In the genomic region with DNA sequence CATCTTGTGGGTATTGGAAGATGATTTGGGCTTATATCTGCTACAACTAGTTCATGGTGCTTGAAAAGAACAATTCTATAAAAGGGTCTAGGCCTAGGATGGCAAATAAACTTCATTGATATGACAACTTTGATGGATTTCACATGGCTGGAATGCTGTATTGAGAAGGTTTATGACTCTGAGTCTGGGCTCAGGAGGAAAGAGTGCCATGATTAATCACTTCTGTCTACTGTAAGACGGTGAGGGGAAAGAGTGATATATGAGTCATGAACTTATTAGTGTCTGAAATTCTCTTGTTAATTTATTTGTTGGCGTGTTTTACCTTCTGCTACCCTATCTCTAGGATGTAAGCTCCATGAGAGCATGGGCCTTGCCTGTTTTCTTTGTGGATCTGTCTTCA, we compare ENCODE assay signal across 36 cellular contexts. TPM values are rescaled to one million over a fixed set of nuclear protein-coding genes. Genes with fewer than 3 reads are reported as not detected.
"Had no signal": no experiment of that assay in that cellular context is flagged by ENCODE, and none has a peak within 500 bp of the region (broad histone marks: within the 10 kb centered on the region; RNA-seq: fewer than 3 reads in every experiment).

No MANE protein-coding gene starts in this region.

- H3K4me3 ChIP-seq: cardiac muscle cell, PC-9 had no signal

- H3K4me3 Mint-ChIP-seq: activated CD4-positive, alpha-beta memory T cell treated with anti-CD3 and anti-CD28 coated beads, Interleukin-2, amount 10 ng/mL, durations not matched to agents 7 days and 5 days; activated CD8-positive, alpha-beta memory T cell treated with anti-CD3 and anti-CD28 coated beads, Interleukin-2, amount 10 ng/mL, durations not matched to agents 7 days and 5 days; activated naive CD4-positive, alpha-beta T cell treated with anti-CD3 and anti-CD28 coated beads, Interleukin-2, amount 10 ng/mL, durations not matched to agents 7 days and 5 days; activated naive CD8-positive, alpha-beta T cell; activated naive CD8-positive, alpha-beta T cell treated with anti-CD3 and anti-CD28 coated beads, Interleukin-2, amount 50 U/mL, for 24 hours; central memory CD8-positive, alpha-beta T cell had no signal

- H3K9me3 Mint-ChIP-seq: activated CD4-positive, alpha-beta memory T cell treated with anti-CD3 and anti-CD28 coated beads, Interleukin-2, amount 10 ng/mL, durations not matched to agents 7 days and 5 days; activated naive CD4-positive, alpha-beta T cell treated with anti-CD3 and anti-CD28 coated beads, Interleukin-2, amount 10 ng/mL, durations not matched to agents 7 days and 5 days; activated naive CD8-positive, alpha-beta T cell treated with anti-CD3 and anti-CD28 coated beads, Interleukin-2, amount 50 U/mL, for 24 hours; central memory CD8-positive, alpha-beta T cell had no signal

- H2AFZ ChIP-seq: PC-9 had no signal

- H3K36me3 Mint-ChIP-seq: activated CD8-positive, alpha-beta memory T cell treated with anti-CD3 and anti-CD28 coated beads, Interleukin-2, amount 10 ng/mL, durations not matched to agents 7 days and 5 days; activated naive CD4-positive, alpha-beta T cell treated with anti-CD3 and anti-CD28 coated beads, Interleukin-2, amount 10 ng/mL, durations not matched to agents 7 days and 5 days; activated naive CD8-positive, alpha-beta T cell had no signal

- H3K36me3 ChIP-seq: brain microvascular endothelial cell, cardiac muscle cell, WERI-Rb-1 had no signal

- FAIRE-seq: RCC 7860 had no signal

- H3K27ac ChIP-seq: brain microvascular endothelial cell, cardiac muscle cell, KMS-11, PC-9, RWPE1, WERI-Rb-1 had no signal

- ATAC-seq: activated CD8-positive, alpha-beta memory T cell treated with anti-CD3 and anti-CD28 coated beads, Interleukin-2, amount 10 ng/mL, durations not matched to agents 7 days and 5 days; activated naive CD8-positive, alpha-beta T cell treated with anti-CD3 and anti-CD28 coated beads, Interleukin-2, amount 50 U/mL, for 24 hours had no signal

- H3K9ac ChIP-seq: KMS-11 had no signal

- H3K4me2 ChIP-seq: KMS-11, PC-9 had no signal

- H3K27me3 ChIP-seq: brain microvascular endothelial cell, cardiac muscle cell had no signal

- DNase-seq: activated CD4-positive, alpha-beta memory T cell treated with anti-CD3 and anti-CD28 coated beads, Interleukin-2, amount 10 ng/mL, durations not matched to agents 7 days and 5 days; activated CD4-positive, alpha-beta T cell treated with anti-CD3 and anti-CD28 coated beads for 1 hour; activated CD4-positive, alpha-beta T cell treated with anti-CD3 and anti-CD28 coated beads for 48 hours; activated CD4-positive, CD25-positive, alpha-beta regulatory T cell; activated CD8-positive, alpha-beta memory T cell treated with anti-CD3 and anti-CD28 coated beads for 24 hours; activated CD8-positive, alpha-beta memory T cell treated with anti-CD3 and anti-CD28 coated beads, Interleukin-2, amount 10 ng/mL, durations not matched to agents 7 days and 5 days; activated CD8-positive, alpha-beta memory T cell treated with anti-CD3 and anti-CD28 coated beads, Interleukin-2, amount 50 U/mL, for 48 hours; activated effector memory CD4-positive, alpha-beta T cell treated with Interleukin-2 at 50 U/mL for 16 hours; activated naive CD4-positive, alpha-beta T cell treated with anti-CD3 and anti-CD28 coated beads, Interleukin-2, amount 10 ng/mL, durations not matched to agents 7 days and 5 days; activated naive CD8-positive, alpha-beta T cell treated with anti-CD3 and anti-CD28 coated beads, Interleukin-2, amount 50 U/mL, for 24 hours; activated T-cell treated with anti-CD3 and anti-CD28 coated beads, Interleukin-2, amount 50 U/mL, for 48 hours; anterior cingulate cortex; brain microvascular endothelial cell; NCI-H1092 treated with DMSO at 0.1 percent for 48 hours; NCI-H1417; NCI-H146; NCI-H187; NCI-H2029 treated with DMSO at 0.1 percent for 48 hours; NCI-H2107; NCI-H2171; NCI-H524 treated with DMSO at 0.1 percent for 48 hours; NK-92 treated with Interleukin-12 subunit alpha and Interleukin-12 subunit beta, amount 100 ng/mL, for 24 hours; PC-9; Right ventricle myocardium superior; SW 1271; T1000; WERI-Rb-1 had no signal

- H3K27ac Mint-ChIP-seq: activated CD4-positive, alpha-beta memory T cell treated with anti-CD3 and anti-CD28 coated beads, Interleukin-2, amount 10 ng/mL, durations not matched to agents 7 days and 5 days; activated CD8-positive, alpha-beta memory T cell treated with anti-CD3 and anti-CD28 coated beads, Interleukin-2, amount 10 ng/mL, durations not matched to agents 7 days and 5 days; activated naive CD4-positive, alpha-beta T cell treated with anti-CD3 and anti-CD28 coated beads, Interleukin-2, amount 10 ng/mL, durations not matched to agents 7 days and 5 days; activated naive CD8-positive, alpha-beta T cell; activated naive CD8-positive, alpha-beta T cell treated with anti-CD3 and anti-CD28 coated beads, Interleukin-2, amount 50 U/mL, for 24 hours had no signal

- H3K27me3 Mint-ChIP-seq: activated naive CD8-positive, alpha-beta T cell treated with anti-CD3 and anti-CD28 coated beads, Interleukin-2, amount 50 U/mL, for 24 hours had no signal

- H3K4me1 Mint-ChIP-seq: activated CD4-positive, alpha-beta memory T cell treated with anti-CD3 and anti-CD28 coated beads, Interleukin-2, amount 10 ng/mL, durations not matched to agents 7 days and 5 days; activated CD8-positive, alpha-beta memory T cell treated with anti-CD3 and anti-CD28 coated beads, Interleukin-2, amount 10 ng/mL, durations not matched to agents 7 days and 5 days; activated naive CD4-positive, alpha-beta T cell treated with anti-CD3 and anti-CD28 coated beads, Interleukin-2, amount 10 ng/mL, durations not matched to agents 7 days and 5 days; activated naive CD8-positive, alpha-beta T cell treated with anti-CD3 and anti-CD28 coated beads, Interleukin-2, amount 50 U/mL, for 24 hours; central memory CD8-positive, alpha-beta T cell had no signal

RNA-seq across cellular contexts. Expression of a gene that starts 17.0 kb away (rescaled TPM):
- total RNA-seq: activated CD4-positive, alpha-beta memory T cell treated with anti-CD3 and anti-CD28 coated beads, Interleukin-2, amount 10 ng/mL, durations not matched to agents 7 days and 5 days; activated CD8-positive, alpha-beta memory T cell treated with anti-CD3 and anti-CD28 coated beads, Interleukin-2, amount 10 ng/mL, durations not matched to agents 7 days and 5 days; cardiac muscle cell; LHCN-M2; PC-9; Right ventricle myocardium superior; T-helper 1 cell treated with Interleukin-12 subunit alpha and Interleukin-12 subunit beta and Interleukin-4 antibody, amounts not matched to agents 30 ng/mL and 1 ng/mL, for 36 hours; T-helper 2 cell treated with Interferon-gamma antibody and Interleukin-4, amounts not matched to agents 100 ng/mL and 5 ng/mL, for 36 hours had no signal
